7 cellular contexts compared by ENCODE assay signal in the genomic region with DNA sequence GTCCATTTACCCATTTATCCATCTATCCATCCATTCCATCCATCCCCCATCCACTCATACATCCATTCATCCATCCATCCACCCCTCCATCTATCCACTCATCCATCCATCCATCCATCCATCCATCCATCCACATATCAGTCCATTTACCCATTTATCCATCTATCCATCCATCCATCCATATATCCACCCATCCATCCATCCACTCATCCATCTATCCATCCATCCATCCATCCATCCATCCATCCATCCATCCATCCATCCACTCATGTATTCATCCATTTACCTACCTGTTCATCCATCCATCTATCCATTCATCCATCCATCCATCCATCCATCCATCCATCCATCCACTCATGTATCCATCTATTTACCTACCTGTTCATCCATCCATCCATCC.
DNase-seq lines count a peak whose midpoint lies in the region; ATAC-seq and TF ChIP-seq lines count a peak whose summit lies in the region.
"Not testable (repeated sequence)": the region's sequence is repeated elsewhere in the genome, so short reads cannot be mapped to it uniquely, and the experiment has no call there.

No MANE protein-coding gene starts in this region.

- H3K9me1 ChIP-seq in IMR-90 (ENCODE audit: insufficient read depth, low read length): not testable (repeated sequence)

- intact Hi-C loops in CD4-positive, alpha-beta memory T cell (cut with micrococcal nuclease); IMR-90 (cut with micrococcal nuclease): not testable (repeated sequence)

- not testable (repeated sequence) for H3K4me1 ChIP-seq in CD4-positive, alpha-beta memory T cell (ENCODE audit: insufficient read depth, low read length); IMR-90 (ENCODE audit: control insufficient read depth, insufficient read depth, low read length)

- H4K8ac ChIP-seq in IMR-90 (ENCODE audit: low read depth in 2 of 2, low read length in 2 of 2): not testable (repeated sequence)

- not testable (repeated sequence) for H3K9me3 ChIP-seq in CD4-positive, alpha-beta memory T cell (ENCODE audit: control insufficient read depth in 1 of 2, low read length in 2 of 2); IMR-90 (ENCODE audit: control insufficient read depth, insufficient read depth, low read length)

- H2BK5ac ChIP-seq in IMR-90 (ENCODE audit: low read depth, low read length, poor library complexity, severe bottlenecking): peak overlapping the region; percentile 54

- not testable (repeated sequence) for H3K9ac ChIP-seq in IMR-90 (ENCODE audit: low read depth, low read length)

- H2AFZ ChIP-seq in IMR-90 (replicated peaks; ENCODE audit: low read length, poor library complexity): not testable (repeated sequence)

- H3K9me3 Mint-ChIP-seq in CD4-positive, alpha-beta memory T cell; activated CD4-positive, alpha-beta memory T cell treated with anti-CD3 and anti-CD28 coated beads, Interleukin-2, amount 10 ng/mL, durations not matched to agents 7 days and 5 days; effector memory CD8-positive, alpha-beta T cell; memory B cell; stimulated activated naive CD8-positive, alpha-beta T cell treated with anti-CD3 and anti-CD28 coated beads, Interleukin-15, Interleukin-2, amounts not matched to agents 100 ng/mL and 50 ng/mL, for 24 hours: not testable (repeated sequence)

- not testable (repeated sequence) for H3K4me3 ChIP-seq in CD4-positive, alpha-beta memory T cell (ENCODE audit: low read length in 2 of 2); IMR-90 (ENCODE audit: insufficient read depth, low read depth, low read length)

- BruUV-seq in IMR-90 (replicated peaks; lab: Mats Ljungman, UMichigan): not testable (repeated sequence)

- CTCF ChIA-PET in CD4-positive, alpha-beta memory T cell (lab: Charles Lee; ENCODE audit: partially characterized antibody); IMR-90 (lab: Yijun Ruan, JAX); activated CD4-positive, alpha-beta memory T cell treated with anti-CD3 and anti-CD28 coated beads, Interleukin-2, amount 10 ng/mL, durations not matched to agents 7 days and 5 days (lab: Charles Lee): not testable (repeated sequence)

- not testable (repeated sequence) for H3K79me1 ChIP-seq in IMR-90 (ENCODE audit: low read depth in 1 of 2, low read length in 2 of 2)

- H3K4me3 Mint-ChIP-seq in CD4-positive, alpha-beta memory T cell; activated CD4-positive, alpha-beta memory T cell treated with anti-CD3 and anti-CD28 coated beads, Interleukin-2, amount 10 ng/mL, durations not matched to agents 7 days and 5 days; effector memory CD8-positive, alpha-beta T cell; memory B cell; stimulated activated naive CD8-positive, alpha-beta T cell treated with anti-CD3 and anti-CD28 coated beads, Interleukin-15, Interleukin-2, amounts not matched to agents 100 ng/mL and 50 ng/mL, for 24 hours: not testable (repeated sequence)

- H2AK5ac ChIP-seq in IMR-90 (ENCODE audit: low read depth, low read length): not testable (repeated sequence)

- H2BK120ac ChIP-seq in IMR-90 (ENCODE audit: low read depth, low read length): not testable (repeated sequence)

- H3K4ac ChIP-seq in IMR-90 (ENCODE audit: low read depth, low read length): not testable (repeated sequence)

- TF ChIP-seq POLR2A in IMR-90 (IDR thresholded peaks at IDR 0.05; ENCODE audit: low read depth, low read length): not testable (repeated sequence)

- ATAC-seq in IMR-90 (ENCODE audit: low read depth); effector memory CD8-positive, alpha-beta T cell (replicated peaks); memory B cell (ENCODE audit: low read depth): not testable (repeated sequence)

- DNase-seq in CD4-positive, alpha-beta memory T cell; IMR-90; activated CD4-positive, alpha-beta memory T cell treated with anti-CD3 and anti-CD28 coated beads, Interleukin-2, amount 10 ng/mL, durations not matched to agents 7 days and 5 days; effector memory CD8-positive, alpha-beta T cell; memory B cell (ENCODE audit: low spot score in 2 of 2): not testable (repeated sequence)

- H3K36me3 Mint-ChIP-seq in CD4-positive, alpha-beta memory T cell: peaks cover 48 to 68% of the 10 kb centered on the region in 2 donors
- peaks cover 68% of the 10 kb centered on the region for H3K36me3 Mint-ChIP-seq in activated CD4-positive, alpha-beta memory T cell treated with anti-CD3 and anti-CD28 coated beads, Interleukin-2, amount 10 ng/mL, durations not matched to agents 7 days and 5 days (ENCODE audit: low read depth)
- peaks cover 64% of the 10 kb centered on the region for H3K36me3 Mint-ChIP-seq in effector memory CD8-positive, alpha-beta T cell (ENCODE audit: insufficient read depth)
- peaks cover 23% of the 10 kb centered on the region for H3K36me3 Mint-ChIP-seq in memory B cell
- H3K36me3 Mint-ChIP-seq in stimulated activated naive CD8-positive, alpha-beta T cell treated with anti-CD3 and anti-CD28 coated beads, Interleukin-15, Interleukin-2, amounts not matched to agents 100 ng/mL and 50 ng/mL, for 24 hours (ENCODE audit: low read depth): peaks cover 37% of the 10 kb centered on the region

- not testable (repeated sequence) for H4K91ac ChIP-seq in IMR-90 (ENCODE audit: insufficient read depth, low read depth, low read length)

- not testable (repeated sequence) for H3K14ac ChIP-seq in IMR-90 (replicated peaks; ENCODE audit: low read depth, low read length)

- POLR2A ChIA-PET in CD4-positive, alpha-beta memory T cell (lab: Charles Lee; ENCODE audit: partially characterized antibody); IMR-90 (lab: Charles Lee; ENCODE audit: unreplicated experiment); activated CD4-positive, alpha-beta memory T cell treated with anti-CD3 and anti-CD28 coated beads, Interleukin-2, amount 10 ng/mL, durations not matched to agents 7 days and 5 days (lab: Charles Lee): not testable (repeated sequence)

- in situ Hi-C loops in IMR-90 (cut with MboI; ENCODE audit: low sequenced_read_pairs): not testable (repeated sequence)

- H4K5ac ChIP-seq in IMR-90 (ENCODE audit: low read depth, low read length): not testable (repeated sequence)

- H2BK15ac ChIP-seq in IMR-90 (ENCODE audit: low read depth, low read length): not testable (repeated sequence)

- H3K27ac Mint-ChIP-seq in CD4-positive, alpha-beta memory T cell: peak overlapping the region in 4 of 7 donors; percentile 37 to 93 (median 62)
- peak overlapping the region; percentile 5 for H3K27ac Mint-ChIP-seq in activated CD4-positive, alpha-beta memory T cell treated with anti-CD3 and anti-CD28 coated beads, Interleukin-2, amount 10 ng/mL, durations not matched to agents 7 days and 5 days
- peak overlapping the region; percentile 4 to 26 for H3K27ac Mint-ChIP-seq in effector memory CD8-positive, alpha-beta T cell
- peak overlapping the region; percentile 83 for H3K27ac Mint-ChIP-seq in memory B cell
- H3K27ac Mint-ChIP-seq in stimulated activated naive CD8-positive, alpha-beta T cell treated with anti-CD3 and anti-CD28 coated beads, Interleukin-15, Interleukin-2, amounts not matched to agents 100 ng/mL and 50 ng/mL, for 24 hours: peak overlapping the region; percentile 6

- dilution Hi-C loops in IMR-90 (cut with HindIII; ENCODE audit: low sequenced_read_pairs, unreplicated experiment): not testable (repeated sequence)

- H3K4me2 ChIP-seq in IMR-90 (ENCODE audit: low read depth, low read length): not testable (repeated sequence)

- not testable (repeated sequence) for H3K18ac ChIP-seq in IMR-90 (ENCODE audit: low read depth, low read length)

- H3K4me1 Mint-ChIP-seq in CD4-positive, alpha-beta memory T cell: peaks cover 25 to 49% (median 35%) of the 10 kb centered on the region in 4 donors
- not testable (repeated sequence) for H3K4me1 Mint-ChIP-seq in activated CD4-positive, alpha-beta memory T cell treated with anti-CD3 and anti-CD28 coated beads, Interleukin-2, amount 10 ng/mL, durations not matched to agents 7 days and 5 days
- H3K4me1 Mint-ChIP-seq in effector memory CD8-positive, alpha-beta T cell (ENCODE audit: low read depth in 2 of 2): peaks cover 46 to 52% of the 10 kb centered on the region in 2 donors
- peaks cover 23% of the 10 kb centered on the region for H3K4me1 Mint-ChIP-seq in memory B cell
- peaks cover 11% of the 10 kb centered on the region for H3K4me1 Mint-ChIP-seq in stimulated activated naive CD8-positive, alpha-beta T cell treated with anti-CD3 and anti-CD28 coated beads, Interleukin-15, Interleukin-2, amounts not matched to agents 100 ng/mL and 50 ng/mL, for 24 hours (ENCODE audit: low read depth)

- not testable (repeated sequence) for TF ChIP-seq CTCF in IMR-90 (conservative IDR thresholded peaks at IDR 0.05; ENCODE audit: low read depth, low read length)

- TF ChIP-seq RAD21 in IMR-90 (IDR thresholded peaks at IDR 0.05; ENCODE audit: low read length): not testable (repeated sequence)

- H2AK9ac ChIP-seq in IMR-90 (replicated peaks; ENCODE audit: low read depth, low read length, poor library complexity): not testable (repeated sequence)

- not testable (repeated sequence) for H4K20me1 ChIP-seq in IMR-90 (ENCODE audit: insufficient read depth, low read length)

- H2BK20ac ChIP-seq in IMR-90 (ENCODE audit: low read depth, low read length): not testable (repeated sequence)

- not testable (repeated sequence) for H3K23ac ChIP-seq in IMR-90 (ENCODE audit: low read depth, low read length)

- not testable (repeated sequence) for H3K27ac ChIP-seq in CD4-positive, alpha-beta memory T cell (ENCODE audit: low read depth, low read length); IMR-90 (ENCODE audit: insufficient read depth, low read length)
- peak overlapping the region; percentile 97 for H3K27ac ChIP-seq in angular gyrus (ENCODE audit: low read depth, low read length)

- H3K27me3 ChIP-seq in CD4-positive, alpha-beta memory T cell (ENCODE audit: insufficient read depth, low read length); IMR-90 (ENCODE audit: control insufficient read depth, insufficient read depth, low read length): not testable (repeated sequence)

- not testable (repeated sequence) for H3K27me3 Mint-ChIP-seq in CD4-positive, alpha-beta memory T cell; activated CD4-positive, alpha-beta memory T cell treated with anti-CD3 and anti-CD28 coated beads, Interleukin-2, amount 10 ng/mL, durations not matched to agents 7 days and 5 days; effector memory CD8-positive, alpha-beta T cell; memory B cell; stimulated activated naive CD8-positive, alpha-beta T cell treated with anti-CD3 and anti-CD28 coated beads, Interleukin-15, Interleukin-2, amounts not matched to agents 100 ng/mL and 50 ng/mL, for 24 hours

- H3K36me3 ChIP-seq in CD4-positive, alpha-beta memory T cell (ENCODE audit: insufficient read depth, low read length): peaks cover 43% of the 10 kb centered on the region
- not testable (repeated sequence) for H3K36me3 ChIP-seq in IMR-90 (ENCODE audit: control insufficient read depth, insufficient read depth, low read length)

- H3K56ac ChIP-seq in IMR-90 (ENCODE audit: extremely low read depth, insufficient read depth, low read length): not testable (repeated sequence)

Comparison
In these comparisons a context has a peak if more than half of its experiments do, and no peak if none do; other contexts are left out.
1. H3K27ac Mint-ChIP-seq: peak in every context shown above with its lines; median percentile 83 in memory B cell; 62 in CD4-positive, alpha-beta memory T cell; 15 in effector memory CD8-positive, alpha-beta T cell; 6 in stimulated activated naive CD8-positive, alpha-beta T cell treated with anti-CD3 and anti-CD28 coated beads, Interleukin-15, Interleukin-2, amounts not matched to agents 100 ng/mL and 50 ng/mL, for 24 hours; 5 in activated CD4-positive, alpha-beta memory T cell treated with anti-CD3 and anti-CD28 coated beads, Interleukin-2, amount 10 ng/mL, durations not matched to agents 7 days and 5 days.